26 cellular contexts compared by ENCODE assay signal in genomic region chr2:10215393-10215935, GRCh38.
DNase-seq lines count a peak whose midpoint lies in the region; ATAC-seq, FAIRE-seq and TF ChIP-seq lines count a peak whose summit lies in the region.
"Had no signal": no experiment of that assay in that cellular context is flagged by ENCODE, and none has a peak within 500 bp of the region (broad histone marks: within the 10 kb centered on the region; RNA-seq: fewer than 3 reads in every experiment).

No MANE protein-coding gene starts in this region.

- H3K4me1 ChIP-seq in IMR-90 (ENCODE audit: control insufficient read depth, insufficient read depth, low read length) (no peaks in the 10 kb centered on the region), astrocyte (ENCODE audit: insufficient read depth, low read length) (peaks cover 10% of the 10 kb centered on the region)

- H3K9me3 Mint-ChIP-seq in activated CD4-positive, alpha-beta T cell treated with anti-CD3 and anti-CD28 coated beads, Interleukin-2, amount 10 ng/mL, durations not matched to agents 7 days and 5 days, result no peaks in the 10 kb centered on the region
- no peaks in the 10 kb centered on the region for H3K9me3 Mint-ChIP-seq in astrocyte (ENCODE audit: unreplicated experiment)
- H3K9me3 Mint-ChIP-seq: CD4-positive, alpha-beta T cell had no signal

- CTCF ChIA-PET in activated CD4-positive, alpha-beta T cell treated with anti-CD3 and anti-CD28 coated beads, Interleukin-2, amount 10 ng/mL, durations not matched to agents 7 days and 5 days (lab: Charles Lee), result no interaction called here
- CTCF ChIA-PET in IMR-90 (lab: Yijun Ruan, JAX), result no interaction called here

- no peak overlapping the region for H3K4ac ChIP-seq in IMR-90 (ENCODE audit: low read depth, low read length)

- WGBS in IMR-90 (ENCODE audit: extremely low coverage in 2 of 2, insufficient read length in 1 of 2), 2 experiments, result no CpG with 5 or more reads among the region's 7 CpGs

- H4K91ac ChIP-seq in IMR-90 (ENCODE audit: insufficient read depth, low read depth, low read length), result no peak overlapping the region

- H2BK120ac ChIP-seq in IMR-90 (ENCODE audit: low read depth, low read length), result no peak overlapping the region

- no peaks in the 10 kb centered on the region for H3K4me1 Mint-ChIP-seq in activated CD4-positive, alpha-beta T cell treated with anti-CD3 and anti-CD28 coated beads, Interleukin-2, amount 10 ng/mL, durations not matched to agents 7 days and 5 days
- H3K4me1 Mint-ChIP-seq in astrocyte (ENCODE audit: low read depth, unreplicated experiment), result peaks cover 2% of the 10 kb centered on the region

- in situ Hi-C loops in IMR-90 (cut with MboI; ENCODE audit: low sequenced_read_pairs), result no loop called here

- no peaks in the 10 kb centered on the region; the same call in none of the 2 replicates for H3K27me3 ChIP-seq in IMR-90 (ENCODE audit: control insufficient read depth, insufficient read depth, low read length)
- peaks cover 3% of the 10 kb centered on the region for H3K27me3 ChIP-seq in astrocyte (ENCODE audit: insufficient read depth, low read length)
- H3K27me3 ChIP-seq: BLaER1 treated with 17β-estradiol and CSF1 and Interleukin-3, amounts not matched to agents 10 nM and 100 nM had no signal

- no peaks in the 10 kb centered on the region for H3K79me2 ChIP-seq in astrocyte (ENCODE audit: insufficient read depth, low read length)

- H3K36me3 ChIP-seq in IMR-90 (ENCODE audit: control insufficient read depth, insufficient read depth, low read length), result no peaks in the 10 kb centered on the region
- no peaks in the 10 kb centered on the region for H3K36me3 ChIP-seq in astrocyte (ENCODE audit: insufficient read depth, low read length)

- no peak overlapping the region for H3K56ac ChIP-seq in IMR-90 (ENCODE audit: extremely low read depth, insufficient read depth, low read length)

- BruUV-seq in IMR-90 (replicated peaks; lab: Mats Ljungman, UMichigan), result no TSS peak

- no peak for TF ChIP-seq CTCF in IMR-90 (conservative IDR thresholded peaks at IDR 0.05; ENCODE audit: low read depth, low read length)
- TF ChIP-seq CTCF in astrocyte (IDR thresholded peaks at IDR 0.05; ENCODE audit: insufficient read depth, low read depth, low read length), result no peak

- H3K4me2 ChIP-seq in IMR-90 (ENCODE audit: low read depth, low read length) (no peak overlapping the region), astrocyte (ENCODE audit: low read length) (no peak overlapping the region)

- dilution Hi-C loops in IMR-90 (cut with HindIII; ENCODE audit: low sequenced_read_pairs, unreplicated experiment), result no loop called here

- H3K4me3 ChIP-seq in IMR-90 (ENCODE audit: insufficient read depth, low read depth, low read length), result no peak overlapping the region
- no peak overlapping the region for H3K4me3 ChIP-seq in astrocyte (ENCODE audit: insufficient read depth, low read depth, low read length)
- H3K4me3 ChIP-seq: BLaER1 treated with 17β-estradiol and CSF1 and Interleukin-3, amounts not matched to agents 10 nM and 100 nM had no signal

- H4K5ac ChIP-seq in IMR-90 (ENCODE audit: low read depth, low read length), result no peak overlapping the region

- DNase-seq in activated CD4-positive, alpha-beta T cell treated with anti-CD3 and anti-CD28 coated beads, Interleukin-2, amount 10 ng/mL, durations not matched to agents 7 days and 5 days, result no peak
- no peak for DNase-seq in activated CD4-positive, alpha-beta T cell treated with anti-CD3 and anti-CD28 coated beads, Interleukin-2, amount 50 U/mL, for 48 hours
- DNase-seq in IMR-90 (no peak), astrocyte (ENCODE audit: low read depth) (peak; percentile 57), renal cortical epithelial cell (ENCODE audit: low read depth) (peak; percentile 13), NK-92 (lab: John Stamatoyannopoulos, UW; ENCODE audit: unreplicated experiment) (no peak)
- DNase-seq: 8988T; AML-193; CD4-positive, alpha-beta T cell; EL; GF-D8; HCEC 1CT; Kasumi-1; NCI-H1105 treated with DMSO at 0.1 percent for 48 hours; NCI-H146; NCI-H1930; NCI-H2107; NCI-H446; NCI-H526; NCI-H82; SHP77 treated with DMSO at 0.1 percent for 48 hours had no signal

- H3K36me3 Mint-ChIP-seq in activated CD4-positive, alpha-beta T cell treated with anti-CD3 and anti-CD28 coated beads, Interleukin-2, amount 10 ng/mL, durations not matched to agents 7 days and 5 days (ENCODE audit: low read depth), result peaks cover 2% of the 10 kb centered on the region
- no peaks in the 10 kb centered on the region for H3K36me3 Mint-ChIP-seq in astrocyte (ENCODE audit: low read depth, unreplicated experiment)

- H2BK15ac ChIP-seq in IMR-90 (ENCODE audit: low read depth, low read length), result no peak overlapping the region

- H2AK9ac ChIP-seq in IMR-90 (replicated peaks; ENCODE audit: low read depth, low read length, poor library complexity), result no peak overlapping the region

- no peak overlapping the region for H2AK5ac ChIP-seq in IMR-90 (ENCODE audit: low read depth, low read length)

- H4K20me1 ChIP-seq in IMR-90 (ENCODE audit: insufficient read depth, low read length) (no peaks in the 10 kb centered on the region), astrocyte (ENCODE audit: insufficient read depth, low read length) (no peaks in the 10 kb centered on the region)

- POLR2A ChIA-PET in activated CD4-positive, alpha-beta T cell treated with anti-CD3 and anti-CD28 coated beads, Interleukin-2, amount 10 ng/mL, durations not matched to agents 7 days and 5 days (lab: Charles Lee), result no interaction called here
- POLR2A ChIA-PET in IMR-90 (lab: Charles Lee; ENCODE audit: unreplicated experiment), result no interaction called here

- TF ChIP-seq RAD21 in IMR-90 (IDR thresholded peaks at IDR 0.05; ENCODE audit: low read length), result no peak

- H3K4me3 Mint-ChIP-seq in activated CD4-positive, alpha-beta T cell treated with anti-CD3 and anti-CD28 coated beads, Interleukin-2, amount 10 ng/mL, durations not matched to agents 7 days and 5 days, result no peak overlapping the region
- no peak overlapping the region for H3K4me3 Mint-ChIP-seq in astrocyte (ENCODE audit: unreplicated experiment)
- H3K4me3 Mint-ChIP-seq: CD4-positive, alpha-beta T cell had no signal

- peaks cover 5% of the 10 kb centered on the region; the same call in 1 of the 2 replicates for H3K9me1 ChIP-seq in IMR-90 (ENCODE audit: insufficient read depth, low read length)

- H2AFZ ChIP-seq in IMR-90 (replicated peaks; ENCODE audit: low read length, poor library complexity), result peak overlapping the region; percentile 8
- H2AFZ ChIP-seq in astrocyte (ENCODE audit: low read depth, low read length), result no peak overlapping the region

- H3K23ac ChIP-seq in IMR-90 (ENCODE audit: low read depth, low read length), result no peak overlapping the region

- peak overlapping the region; percentile 16 for H3K27ac Mint-ChIP-seq in activated CD4-positive, alpha-beta T cell treated with anti-CD3 and anti-CD28 coated beads, Interleukin-2, amount 10 ng/mL, durations not matched to agents 7 days and 5 days
- no peak overlapping the region for H3K27ac Mint-ChIP-seq in astrocyte (ENCODE audit: unreplicated experiment)
- H3K27ac Mint-ChIP-seq: CD4-positive, alpha-beta T cell had no signal

- no peak overlapping the region for H3K9ac ChIP-seq in IMR-90 (ENCODE audit: low read depth, low read length)
- no peak overlapping the region for H3K9ac ChIP-seq in astrocyte (ENCODE audit: low read length)
- H3K9ac ChIP-seq: BLaER1 treated with 17β-estradiol and CSF1 and Interleukin-3, amounts not matched to agents 10 nM and 100 nM had no signal

- no peak overlapping the region for H3K18ac ChIP-seq in IMR-90 (ENCODE audit: low read depth, low read length)

- intact Hi-C loops in IMR-90 (cut with micrococcal nuclease), result no loop called here

- no peak for TF ChIP-seq POLR2A in IMR-90 (IDR thresholded peaks at IDR 0.05; ENCODE audit: low read depth, low read length)

- no peak overlapping the region for H2BK20ac ChIP-seq in IMR-90 (ENCODE audit: low read depth, low read length)

- H3K79me1 ChIP-seq in IMR-90 (ENCODE audit: low read depth in 1 of 2, low read length in 2 of 2), result no peaks in the 10 kb centered on the region

- H3K27ac ChIP-seq in IMR-90 (ENCODE audit: insufficient read depth, low read length), result no peak overlapping the region
- no peak overlapping the region for H3K27ac ChIP-seq in astrocyte (ENCODE audit: low read depth, low read length)
- H3K27ac ChIP-seq: BLaER1 treated with 17β-estradiol and CSF1 and Interleukin-3, amounts not matched to agents 10 nM and 100 nM had no signal

- FAIRE-seq in astrocyte (lab: Jason Lieb, UNC), result no peak
- FAIRE-seq: GM12891, H1 had no signal

- no peak for ATAC-seq in IMR-90 (ENCODE audit: low read depth)
- ATAC-seq in HG03108 (IDR thresholded peaks at IDR 0.05; ENCODE audit: unreplicated experiment), result no peak
- ATAC-seq in HG02973 (IDR thresholded peaks at IDR 0.05; ENCODE audit: unreplicated experiment), result no peak

- H3K14ac ChIP-seq in IMR-90 (replicated peaks; ENCODE audit: low read depth, low read length), result no peak overlapping the region

- H4K8ac ChIP-seq in IMR-90 (ENCODE audit: low read depth in 2 of 2, low read length in 2 of 2), result no peak overlapping the region

- no peaks in the 10 kb centered on the region for H3K27me3 Mint-ChIP-seq in activated CD4-positive, alpha-beta T cell treated with anti-CD3 and anti-CD28 coated beads, Interleukin-2, amount 10 ng/mL, durations not matched to agents 7 days and 5 days
- peaks cover 30% of the 10 kb centered on the region for H3K27me3 Mint-ChIP-seq in astrocyte (ENCODE audit: low read depth, unreplicated experiment)
- H3K27me3 Mint-ChIP-seq: CD4-positive, alpha-beta T cell had no signal

- H2BK5ac ChIP-seq in IMR-90 (ENCODE audit: low read depth, low read length, poor library complexity, severe bottlenecking), result no peak overlapping the region

- H3K9me3 ChIP-seq in IMR-90 (ENCODE audit: control insufficient read depth, insufficient read depth, low read length) (no peaks in the 10 kb centered on the region), astrocyte (ENCODE audit: insufficient read depth, low read depth, low read length) (no peaks in the 10 kb centered on the region)
- H3K9me3 ChIP-seq: BLaER1 treated with 17β-estradiol and CSF1 and Interleukin-3, amounts not matched to agents 10 nM and 100 nM had no signal

TF ChIP-seq in IMR-90, 13 proteins besides CTCF, POLR2A, EP300 and RAD21:
- TF ChIP-seq SMC3 (IDR thresholded peaks at IDR 0.05; ENCODE audit: low read depth, low read length), result no peak
- no peak for TF ChIP-seq MAFK (IDR thresholded peaks at IDR 0.05; ENCODE audit: low read depth, low read length)
- no peak for TF ChIP-seq BHLHE40 (IDR thresholded peaks at IDR 0.05; ENCODE audit: low read depth, low read length)
- no peak for TF ChIP-seq MAZ (IDR thresholded peaks at IDR 0.05; ENCODE audit: borderline replicate concordance, low read depth, low read length)

Comparison
In these comparisons a context has a peak if more than half of its experiments do, and no peak if none do; other contexts are left out.
1. DNase-seq: peak in astrocyte (single experiment) and renal cortical epithelial cell (single experiment); none in activated CD4-positive, alpha-beta T cell treated with anti-CD3 and anti-CD28 coated beads, Interleukin-2, amount 10 ng/mL, durations not matched to agents 7 days and 5 days (single experiment), activated CD4-positive, alpha-beta T cell treated with anti-CD3 and anti-CD28 coated beads, Interleukin-2, amount 50 U/mL, for 48 hours (0 of 2), IMR-90 (single experiment) and NK-92 (single experiment).